Comparison of ENCODE assay signal across 19 cellular contexts in the genomic region with DNA sequence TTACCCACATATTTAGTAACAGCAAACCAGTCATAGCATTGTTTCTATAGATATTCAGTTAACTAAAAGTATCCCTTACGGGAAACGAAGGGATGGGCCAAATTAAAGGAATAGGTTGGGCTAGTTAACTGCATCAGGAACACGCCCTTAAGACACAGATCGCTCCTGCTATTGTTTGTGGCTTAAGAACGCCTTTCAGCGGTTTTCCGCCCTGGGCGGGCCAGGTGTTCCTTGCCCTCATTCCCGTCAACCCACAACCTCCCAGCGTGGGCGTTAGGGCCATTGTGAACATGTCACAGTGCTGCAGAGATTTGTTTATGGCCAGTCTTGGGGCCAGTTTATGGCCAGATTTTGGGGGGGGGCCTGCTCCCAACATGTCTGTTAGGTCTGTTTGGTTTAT. TPM values are rescaled to one million over a fixed set of nuclear protein-coding genes. Genes with fewer than 3 reads are reported as not detected.
DNase-seq lines count a peak whose midpoint lies in the region; ATAC-seq, FAIRE-seq and TF ChIP-seq lines count a peak whose summit lies in the region.
"Had no signal": no experiment of that assay in that cellular context is flagged by ENCODE, and none has a peak within 500 bp of the region (broad histone marks: within the 10 kb centered on the region; RNA-seq: fewer than 3 reads in every experiment).

No MANE protein-coding gene starts in this region.

- no peaks in the 10 kb centered on the region for H3K36me3 Mint-ChIP-seq in activated T-cell treated with anti-CD3 and anti-CD28 coated beads, Interleukin-2, amount 50 U/mL, for 24 hours (ENCODE audit: low read depth)
- peaks cover 9% of the 10 kb centered on the region; the same call in 2 of the 3 replicates for H3K36me3 Mint-ChIP-seq in GM23338 (ENCODE audit: low read depth)
- H3K36me3 Mint-ChIP-seq: CD8-positive, alpha-beta T cell had no signal

- FAIRE-seq in GM12892 (lab: Jason Lieb, UNC): no peak

- H3K79me2 ChIP-seq in GM23338 (replicated peaks; ENCODE audit: insufficient read depth): no peaks in the 10 kb centered on the region

- H3K4me1 Mint-ChIP-seq in activated T-cell treated with anti-CD3 and anti-CD28 coated beads, Interleukin-2, amount 50 U/mL, for 24 hours (ENCODE audit: low read depth): no peaks in the 10 kb centered on the region
- no peaks in the 10 kb centered on the region for H3K4me1 Mint-ChIP-seq in GM23338
- H3K4me1 Mint-ChIP-seq: B cell had no signal

- no peak for DNase-seq in activated T-cell treated with anti-CD3 and anti-CD28 coated beads, Interleukin-2, amount 50 U/mL, for 24 hours
- no peak for DNase-seq in activated T-cell treated with anti-CD3 and anti-CD28 coated beads for 4 hours
- peak; percentile 35 for DNase-seq in GM23338 (ENCODE audit: low spot score)
- no peak for DNase-seq in GM12892 (ENCODE audit: insufficient read length)
- no peak for DNase-seq in foreskin fibroblast
- DNase-seq: Calu3; CD8-positive, alpha-beta T cell; DMS79 treated with DMSO at 0.1 percent for 48 hours; GF-D8; HFFc6 had no signal

- POLR2A ChIA-PET in HEK293 (lab: Yijun Ruan, JAX): no interaction called here

- no peaks in the 10 kb centered on the region for H3K27me3 Mint-ChIP-seq in activated T-cell treated with anti-CD3 and anti-CD28 coated beads, Interleukin-2, amount 50 U/mL, for 24 hours
- H3K27me3 Mint-ChIP-seq in GM23338 (ENCODE audit: insufficient read depth, low read depth, poor library complexity): no peaks in the 10 kb centered on the region

- no peaks in the 10 kb centered on the region for H3K27me3 ChIP-seq in GM23338 (ENCODE audit: insufficient read depth)

- H3F3A ChIP-seq in GM23338 (replicated peaks; ENCODE audit: low read depth): no peaks in the 10 kb centered on the region

- ATAC-seq in GM23338 (no peak), esophagus mucosa (peak; percentile 20)
- ATAC-seq: CD8-positive, alpha-beta T cell had no signal

- H3K9me2 ChIP-seq in GM23338 (ENCODE audit: insufficient read depth): no peaks in the 10 kb centered on the region

- H3K4me3 Mint-ChIP-seq in activated T-cell treated with anti-CD3 and anti-CD28 coated beads, Interleukin-2, amount 50 U/mL, for 24 hours: no peak overlapping the region
- no peak overlapping the region for H3K4me3 Mint-ChIP-seq in GM23338
- H3K4me3 Mint-ChIP-seq: B cell; CD8-positive, alpha-beta T cell; HFFc6 had no signal

- no peaks in the 10 kb centered on the region for H4K20me1 ChIP-seq in GM23338 (replicated peaks; ENCODE audit: insufficient read depth)
- H4K20me1 ChIP-seq: BLaER1 treated with 17β-estradiol and CSF1 and Interleukin-3, amounts not matched to agents 10 nM and 100 nM had no signal

- CTCF ChIA-PET in HEK293 (lab: Yijun Ruan, JAX): no interaction called here

- peaks cover 8% of the 10 kb centered on the region for H3K9me3 Mint-ChIP-seq in activated T-cell treated with anti-CD3 and anti-CD28 coated beads, Interleukin-2, amount 50 U/mL, for 24 hours
- H3K9me3 Mint-ChIP-seq in GM23338: peaks cover 46% of the 10 kb centered on the region

- H3K27ac ChIP-seq in GM23338 (ENCODE audit: low read depth) (no peak overlapping the region), HEK293 (ENCODE audit: extremely low read depth, low read depth, low read length) (no peak overlapping the region)
- H3K27ac ChIP-seq: BLaER1 treated with 17β-estradiol and CSF1 and Interleukin-3, amounts not matched to agents 10 nM and 100 nM; HL-60 had no signal

- no peak overlapping the region for H2AFZ ChIP-seq in GM23338

- H3K36me3 ChIP-seq in GM23338 (ENCODE audit: insufficient read depth): no peaks in the 10 kb centered on the region
- no peaks in the 10 kb centered on the region for H3K36me3 ChIP-seq in HEK293 (ENCODE audit: control insufficient read depth in 2 of 2, insufficient read depth in 1 of 2, low read length in 2 of 2)
- H3K36me3 ChIP-seq: BLaER1 treated with 17β-estradiol and CSF1 and Interleukin-3, amounts not matched to agents 10 nM and 100 nM; HAP-1 had no signal

- TF ChIP-seq POLR2A in GM12892 (IDR thresholded peaks at IDR 0.05; ENCODE audit: low read depth, low read length): no peak

- H3K4me1 ChIP-seq in GM23338 (ENCODE audit: insufficient read depth) (no peaks in the 10 kb centered on the region), HEK293 (ENCODE audit: control insufficient read depth, insufficient read depth, low read length) (no peaks in the 10 kb centered on the region)
- H3K4me1 ChIP-seq: HAP-1 had no signal

- TF ChIP-seq CTCF in GM23338 (conservative IDR thresholded peaks at IDR 0.05; ENCODE audit: low read depth in 2 of 2) (no peak), HEK293 (tag by site-specific recombination; IDR thresholded peaks at IDR 0.05) (no peak), foreskin fibroblast (IDR thresholded peaks at IDR 0.05; ENCODE audit: low read depth, low read length) (no peak)

- no peak overlapping the region for H3K4me2 ChIP-seq in GM23338
- H3K4me2 ChIP-seq: BLaER1 treated with 17β-estradiol and CSF1 and Interleukin-3, amounts not matched to agents 10 nM and 100 nM had no signal

- H3K27ac Mint-ChIP-seq in activated T-cell treated with anti-CD3 and anti-CD28 coated beads, Interleukin-2, amount 50 U/mL, for 24 hours: peak overlapping the region; percentile 3
- H3K27ac Mint-ChIP-seq in GM23338: no peak overlapping the region
- H3K27ac Mint-ChIP-seq: B cell; CD8-positive, alpha-beta T cell; HFFc6 had no signal

- no peaks in the 10 kb centered on the region for H3K9me3 ChIP-seq in HEK293 (ENCODE audit: control insufficient read depth, insufficient read depth, low read depth, low read length)

- H3K4me3 ChIP-seq in GM23338 (no peak overlapping the region), HEK293 (ENCODE audit: low read depth, low read length) (no peak overlapping the region), foreskin fibroblast (ENCODE audit: low read depth in 1 of 2, low read length in 2 of 2) (no peak overlapping the region)
- H3K4me3 ChIP-seq: BLaER1 treated with 17β-estradiol and CSF1 and Interleukin-3, amounts not matched to agents 10 nM and 100 nM; HAP-1 had no signal

TF ChIP-seq in GM23338, 12 proteins besides CTCF, POLR2A, EP300 and RAD21 (continues in another document):
- TF ChIP-seq ZNF331 (CRISPR knock-in tag; IDR thresholded peaks at IDR 0.05; ENCODE audit: low read depth): no peak

TF ChIP-seq in HEK293, 187 proteins besides CTCF, POLR2A, EP300 and RAD21:
- no peak for TF ChIP-seq ZNF654 (tag by site-specific recombination; IDR thresholded peaks at IDR 0.05; ENCODE audit: low read depth)
- no peak for TF ChIP-seq ZNF2 (tag by site-specific recombination; IDR thresholded peaks at IDR 0.05)
- peak; percentile 46 for TF ChIP-seq SETDB1 (IDR thresholded peaks at IDR 0.05; ENCODE audit: insufficient read length, low read length)
- no peak for TF ChIP-seq ZNF266 (tag by site-specific recombination; IDR thresholded peaks at IDR 0.05; ENCODE audit: low read depth)
- TF ChIP-seq SCRT1 (tag by site-specific recombination; IDR thresholded peaks at IDR 0.05; ENCODE audit: borderline replicate concordance): no peak
- TF ChIP-seq ZNF248 (tag by site-specific recombination; IDR thresholded peaks at IDR 0.05): no peak
- TF ChIP-seq, protein P1, sequence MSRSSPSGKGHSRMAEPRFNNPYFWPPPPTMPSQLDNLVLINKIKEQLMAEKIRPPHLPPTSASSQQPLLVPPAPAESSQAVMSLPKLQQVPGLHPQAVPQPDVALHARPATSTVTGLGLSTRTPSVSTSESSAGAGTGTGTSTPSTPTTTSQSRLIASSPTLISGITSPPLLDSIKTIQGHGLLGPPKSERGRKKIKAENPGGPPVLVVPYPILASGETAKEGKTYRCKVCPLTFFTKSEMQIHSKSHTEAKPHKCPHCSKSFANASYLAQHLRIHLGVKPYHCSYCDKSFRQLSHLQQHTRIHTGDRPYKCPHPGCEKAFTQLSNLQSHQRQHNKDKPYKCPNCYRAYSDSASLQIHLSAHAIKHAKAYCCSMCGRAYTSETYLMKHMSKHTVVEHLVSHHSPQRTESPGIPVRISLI (tag by site-specific recombination; IDR thresholded peaks at IDR 0.05): no peak

RNA-seq across cellular contexts. Expression of a gene that starts 14.7 kb away (rescaled TPM):
- 0.58 and 1.5 TPM in 2 replicates for total RNA-seq in GM23338 (2014; rRNA removed; shearing (Covaris generic))
- polyA plus RNA-seq in GM23338 (2016; fragmentation: Nextera tagmentation; extraction: Ambion mirVana): 0.56 and 1.1 TPM in 2 replicates
- 16.3 TPM for total RNA-seq in esophagus mucosa
- polyA plus RNA-seq in GM12892 (2012; ENCODE audit: missing spikeins): 3.6 TPM
- total RNA-seq: A172, Calu3, H4, HFFc6, HT1080 had no signal

RNA-seq across cellular contexts. Expression of a gene that starts 18.1 kb away (rescaled TPM):
- 0.45 TPM in 1 of 2 replicates, not detected in the other for total RNA-seq in GM23338 (2014; rRNA removed; shearing (Covaris generic))
- polyA plus RNA-seq in GM23338 (2016; fragmentation: Nextera tagmentation; extraction: Ambion mirVana): not detected in 2 replicates
- 1.0 TPM for total RNA-seq in esophagus mucosa
- not detected for polyA plus RNA-seq in GM12892 (2012; ENCODE audit: missing spikeins)
- total RNA-seq: A172; CD8-positive, alpha-beta T cell; H4; HFFc6; HT1080 had no signal

RNA-seq across cellular contexts. Expression of a gene that starts 22.2 kb away (rescaled TPM):
- not detected in 2 replicates for total RNA-seq in GM23338 (2014; rRNA removed; shearing (Covaris generic))
- not detected in 2 replicates for polyA plus RNA-seq in GM23338 (2016; fragmentation: Nextera tagmentation; extraction: Ambion mirVana)
- 0.36 TPM for total RNA-seq in esophagus mucosa
- 2.9 TPM for polyA plus RNA-seq in GM12892 (2012; ENCODE audit: missing spikeins)
- total RNA-seq: A172, Calu3, H4 had no signal

RNA-seq across cellular contexts. Expression of a gene that starts 40.1 kb away (rescaled TPM):
- 51.6 and 62.6 TPM in 2 replicates for total RNA-seq in GM23338 (2014; rRNA removed; shearing (Covaris generic))
- 45.0 and 49.2 TPM in 2 replicates for polyA plus RNA-seq in GM23338 (2016; fragmentation: Nextera tagmentation; extraction: Ambion mirVana)
- total RNA-seq in esophagus mucosa: 69.9 TPM
- 32.3 TPM for polyA plus RNA-seq in GM12892 (2012; ENCODE audit: missing spikeins)

RNA-seq across cellular contexts. Expression of a gene that starts 40.3 kb away (rescaled TPM):
- total RNA-seq in GM23338 (2014; rRNA removed; shearing (Covaris generic)): 26.5 and 33.5 TPM in 2 replicates
- 5.5 and 9.3 TPM in 2 replicates for polyA plus RNA-seq in GM23338 (2016; fragmentation: Nextera tagmentation; extraction: Ambion mirVana)
- 8.4 TPM for total RNA-seq in esophagus mucosa
- polyA plus RNA-seq in GM12892 (2012; ENCODE audit: missing spikeins): 3.6 TPM
